ENCODE assay signal across 21 cellular contexts in the genomic region with DNA sequence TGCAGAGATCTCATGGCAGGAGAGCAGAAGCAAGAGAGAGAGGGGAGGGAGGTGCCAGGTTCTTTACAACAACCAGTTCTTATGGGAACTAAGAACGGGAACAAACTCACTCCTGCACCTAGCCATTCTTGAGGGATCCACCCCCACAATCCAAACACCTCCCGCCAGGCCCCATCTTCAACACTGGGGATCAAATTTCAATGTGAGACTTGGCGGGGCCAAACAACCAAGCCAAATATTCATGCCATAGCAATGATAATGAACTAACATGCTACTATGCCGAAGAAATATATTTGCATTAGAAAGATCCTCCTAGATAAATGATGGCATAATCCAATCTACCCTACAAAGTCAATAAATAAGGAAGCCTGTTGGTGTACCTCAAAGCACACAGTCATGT.
DNase-seq lines count a peak whose midpoint lies in the region; TF ChIP-seq lines count a peak whose summit lies in the region.
"Had no signal": no experiment of that assay in that cellular context is flagged by ENCODE, and none has a peak within 500 bp of the region (broad histone marks: within the 10 kb centered on the region; RNA-seq: fewer than 3 reads in every experiment).

No MANE protein-coding gene starts in this region.

- no peaks in the 10 kb centered on the region for H3K27me3 ChIP-seq in KMS-11 (ENCODE audit: insufficient read depth, low read depth)
- H3K27me3 ChIP-seq: BLaER1 treated with 17β-estradiol and CSF1 and Interleukin-3, amounts not matched to agents 10 nM and 100 nM; SJSA1 had no signal

- no peaks in the 10 kb centered on the region for H4K20me1 ChIP-seq in KMS-11 (ENCODE audit: insufficient read depth)
- H4K20me1 ChIP-seq: BLaER1 treated with 17β-estradiol and CSF1 and Interleukin-3, amounts not matched to agents 10 nM and 100 nM had no signal

- H3K4me3 ChIP-seq in KMS-11 (IDR thresholded peaks at IDR 0.05; ENCODE audit: insufficient read depth, low read depth, low read length), result no peak overlapping the region
- H3K4me3 ChIP-seq: A549; BLaER1 treated with 17β-estradiol and CSF1 and Interleukin-3, amounts not matched to agents 10 nM and 100 nM; SJSA1 had no signal

- peaks cover 45% of the 10 kb centered on the region for H3K4me1 ChIP-seq in KMS-11 (ENCODE audit: low read depth, poor library complexity, severe bottlenecking)
- H3K4me1 ChIP-seq: A549 had no signal

- DNase-seq in NCI-H345 (lab: John Stamatoyannopoulos, UW), result peak; percentile 24
- no peak for DNase-seq in NCI-H345 treated with DMSO at 0.1 percent for 48 hours (lab: John Stamatoyannopoulos, UW; ENCODE audit: unreplicated experiment)
- DNase-seq in NCI-H748 treated with DMSO at 0.1 percent for 48 hours (lab: John Stamatoyannopoulos, UW), result peak; percentile 80
- DNase-seq in effector CD8-positive, alpha-beta T cell (lab: John Stamatoyannopoulos, UW), result no peak
- DNase-seq in NCI-H1694 treated with DMSO at 0.1 percent for 48 hours (lab: John Stamatoyannopoulos, UW), result no peak
- no peak for DNase-seq in activated CD4-positive, alpha-beta T cell treated with anti-CD3 and anti-CD28 coated beads, Interleukin-2, amount 50 U/mL, for 4 hours
- DNase-seq: AML-193; CD4-positive, alpha-beta T cell; COR-L47; H7; HFFc6; NCI-H1105 treated with DMSO at 0.1 percent for 48 hours; NCI-H187; NCI-H2081 treated with DMSO at 0.1 percent for 48 hours; Right ventricle myocardium superior; RPMI8226; T-helper 2 cell had no signal

- no peaks in the 10 kb centered on the region for H3K36me3 ChIP-seq in KMS-11 (ENCODE audit: insufficient read depth)
- H3K36me3 ChIP-seq: BLaER1 treated with 17β-estradiol and CSF1 and Interleukin-3, amounts not matched to agents 10 nM and 100 nM had no signal

- H3K9ac ChIP-seq in KMS-11, result no peak overlapping the region
- H3K9ac ChIP-seq: BLaER1 treated with 17β-estradiol and CSF1 and Interleukin-3, amounts not matched to agents 10 nM and 100 nM had no signal

- peak overlapping the region; percentile 66 for H3K4me2 ChIP-seq in KMS-11
- H3K4me2 ChIP-seq: A549; BLaER1 treated with 17β-estradiol and CSF1 and Interleukin-3, amounts not matched to agents 10 nM and 100 nM had no signal

- H3K27ac ChIP-seq in KMS-11, result peak overlapping the region; percentile 73; the same call in 1 of the 2 replicates
- H3K27ac ChIP-seq: A549; BLaER1 treated with 17β-estradiol and CSF1 and Interleukin-3, amounts not matched to agents 10 nM and 100 nM; SJSA1 had no signal

- H3K79me2 ChIP-seq in KMS-11 (ENCODE audit: insufficient read depth, low read depth), result no peaks in the 10 kb centered on the region

- TF ChIP-seq CTCF in KMS-11 (conservative IDR thresholded peaks at IDR 0.05; ENCODE audit: low read depth, low read length), result no peak

- H2AFZ ChIP-seq in KMS-11 (ENCODE audit: low read depth), result no peak overlapping the region

Comparison
In these comparisons a context has a peak if more than half of its experiments do, and no peak if none do; other contexts are left out.
1. DNase-seq: peak in NCI-H345 (single experiment) and NCI-H748 treated with DMSO at 0.1 percent for 48 hours (single experiment); none in NCI-H345 treated with DMSO at 0.1 percent for 48 hours (single experiment), effector CD8-positive, alpha-beta T cell (single experiment), NCI-H1694 treated with DMSO at 0.1 percent for 48 hours (single experiment) and activated CD4-positive, alpha-beta T cell treated with anti-CD3 and anti-CD28 coated beads, Interleukin-2, amount 50 U/mL, for 4 hours (0 of 2).